ENCODE assay signal across 12 cellular contexts in the genomic region with DNA sequence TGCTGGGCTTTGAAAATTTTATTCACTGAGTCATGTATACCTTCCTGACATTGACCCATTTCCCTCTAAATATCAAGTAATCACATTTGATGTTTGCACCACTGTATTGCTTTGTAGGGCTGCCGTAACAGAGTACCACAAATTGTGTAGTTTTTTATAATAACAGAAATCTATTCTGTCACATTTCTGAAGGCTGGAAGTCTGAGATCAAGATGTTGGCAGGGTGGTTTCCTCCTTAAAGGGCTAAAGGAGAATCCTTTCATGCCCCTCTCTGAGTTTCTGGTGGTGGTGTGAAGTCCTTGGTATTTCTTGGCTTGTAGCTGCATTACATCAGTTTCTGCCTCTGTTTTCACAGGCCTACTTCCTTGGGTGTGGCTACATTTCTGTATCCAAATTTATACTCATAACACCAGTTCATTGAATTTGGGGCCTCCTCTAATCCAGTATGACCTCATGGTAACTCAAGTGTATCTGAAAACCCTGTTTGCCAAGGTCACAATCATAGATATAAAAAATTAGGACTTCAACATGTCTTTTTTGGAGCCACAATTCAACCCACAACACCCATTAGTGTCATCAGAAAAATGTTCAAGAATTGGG. TPM values are rescaled to one million over a fixed set of nuclear protein-coding genes. Genes with fewer than 3 reads are reported as not detected.
DNase-seq lines count a peak whose midpoint lies in the region; ATAC-seq and TF ChIP-seq lines count a peak whose summit lies in the region.
"Had no signal": no experiment of that assay in that cellular context is flagged by ENCODE, and none has a peak within 500 bp of the region (broad histone marks: within the 10 kb centered on the region; RNA-seq: fewer than 3 reads in every experiment).

No MANE protein-coding gene starts in this region.

- H3K27me3 Mint-ChIP-seq in activated T-cell treated with anti-CD3 and anti-CD28 coated beads, Interleukin-2, amount 50 U/mL, for 72 hours (ENCODE audit: low read depth) = no peaks in the 10 kb centered on the region
- H3K27me3 Mint-ChIP-seq in T-helper 17 cell (no peaks in the 10 kb centered on the region), osteocyte (ENCODE audit: unreplicated experiment) (peaks cover 6% of the 10 kb centered on the region)
- H3K27me3 Mint-ChIP-seq: type B pancreatic cell had no signal

- TF ChIP-seq CTCF in osteocyte (IDR thresholded peaks at IDR 0.05) = no peak
- TF ChIP-seq CTCF in RWPE1 (conservative IDR thresholded peaks at IDR 0.05; ENCODE audit: low read depth) = no peak

- DNase-seq in activated T-cell treated with anti-CD3 and anti-CD28 coated beads, Interleukin-2, amount 50 U/mL, for 72 hours = peak in 1 of 2 donors; percentile 40
- DNase-seq in activated T-cell treated with anti-CD3 and anti-CD28 coated beads, Interleukin-2, amount 50 U/mL, for 48 hours = no peak
- DNase-seq in T-helper 17 cell (no peak), osteocyte (ENCODE audit: extremely low spot score, unreplicated experiment) (no peak), RWPE1 (ENCODE audit: low spot score) (no peak)
- DNase-seq: amygdala, DND-41 had no signal

- H3K4me1 Mint-ChIP-seq in activated T-cell treated with anti-CD3 and anti-CD28 coated beads, Interleukin-2, amount 50 U/mL, for 72 hours (ENCODE audit: low read depth) = peaks cover 36% of the 10 kb centered on the region
- peaks cover 10% of the 10 kb centered on the region for H3K4me1 Mint-ChIP-seq in T-helper 17 cell
- H3K4me1 Mint-ChIP-seq in osteocyte (ENCODE audit: unreplicated experiment) = peaks cover 14% of the 10 kb centered on the region

- peaks cover 19 to 31% of the 10 kb centered on the region in 2 donors for H3K36me3 Mint-ChIP-seq in activated T-cell treated with anti-CD3 and anti-CD28 coated beads, Interleukin-2, amount 50 U/mL, for 72 hours (ENCODE audit: insufficient read depth in 2 of 2)
- H3K36me3 Mint-ChIP-seq in T-helper 17 cell (ENCODE audit: low read depth) = peaks cover 6% of the 10 kb centered on the region
- H3K36me3 Mint-ChIP-seq in osteocyte (ENCODE audit: unreplicated experiment) = no peaks in the 10 kb centered on the region
- H3K36me3 Mint-ChIP-seq: type B pancreatic cell had no signal

- peak; percentile 89 to 94 for ATAC-seq in activated T-cell treated with anti-CD3 and anti-CD28 coated beads, Interleukin-2, amount 50 U/mL, for 72 hours (replicated peaks in 1 of 2)
- ATAC-seq in T-helper 17 cell = peak; percentile 44
- ATAC-seq in esophagus mucosa = peak; percentile 95
- ATAC-seq in HG02981 (IDR thresholded peaks at IDR 0.05; ENCODE audit: unreplicated experiment) = no peak
- ATAC-seq in GM18909 (IDR thresholded peaks at IDR 0.05; ENCODE audit: poor library complexity, unreplicated experiment) = no peak
- ATAC-seq: SK-N-SH treated with all-trans-retinoic acid at 6 μM for 48 hours had no signal

- POLR2A ChIA-PET in RWPE1 (lab: Yijun Ruan, JAX; ENCODE audit: low non-redundant PET) = no interaction called here

- peaks cover 7 to 26% of the 10 kb centered on the region in 2 donors for H3K9me3 Mint-ChIP-seq in activated T-cell treated with anti-CD3 and anti-CD28 coated beads, Interleukin-2, amount 50 U/mL, for 72 hours
- peaks cover 5% of the 10 kb centered on the region for H3K9me3 Mint-ChIP-seq in osteocyte (ENCODE audit: unreplicated experiment)

- H3K4me3 Mint-ChIP-seq in activated T-cell treated with anti-CD3 and anti-CD28 coated beads, Interleukin-2, amount 50 U/mL, for 72 hours = peak overlapping the region in 1 of 2 donors; percentile 21
- H3K4me3 Mint-ChIP-seq in T-helper 17 cell = no peak overlapping the region
- H3K4me3 Mint-ChIP-seq in osteocyte (ENCODE audit: unreplicated experiment) = no peak overlapping the region
- H3K4me3 Mint-ChIP-seq: type B pancreatic cell had no signal

- H3K27ac ChIP-seq in RWPE1 = no peak overlapping the region

- CTCF ChIA-PET in RWPE1 (lab: Yijun Ruan, JAX) = no interaction called here

- H3K27ac Mint-ChIP-seq in activated T-cell treated with anti-CD3 and anti-CD28 coated beads, Interleukin-2, amount 50 U/mL, for 72 hours = peak overlapping the region; percentile 87
- peak overlapping the region; percentile 47 for H3K27ac Mint-ChIP-seq in T-helper 17 cell
- peak overlapping the region; percentile 61 for H3K27ac Mint-ChIP-seq in osteocyte (ENCODE audit: unreplicated experiment)
- H3K27ac Mint-ChIP-seq: type B pancreatic cell had no signal

- no peaks in the 10 kb centered on the region for H3K9me3 ChIP-seq in T-helper 17 cell (ENCODE audit: control insufficient read depth, low read length, poor library complexity, severe bottlenecking)

RNA-seq across cellular contexts. Expression of a gene that starts 29.1 kb away (rescaled TPM):
- 100 to 1,000 TPM in 1 of 2 donors, 10 to 100 TPM in 1; 98.1 to 104 TPM for total RNA-seq in activated T-cell treated with anti-CD3 and anti-CD28 coated beads, Interleukin-2, amount 50 U/mL, for 72 hours
- total RNA-seq in T-helper 17 cell (100 to 1,000 TPM; 109 to 134 TPM), esophagus mucosa (13.2 TPM), osteocyte (63.1 and 68.2 TPM in 2 replicates)

RNA-seq across cellular contexts. Expression of a gene that starts 58.7 kb away (rescaled TPM):
- under 1 TPM in 1 of 2 donors, not detected in 1; 0.05 TPM for total RNA-seq in activated T-cell treated with anti-CD3 and anti-CD28 coated beads, Interleukin-2, amount 50 U/mL, for 72 hours
- total RNA-seq in T-helper 17 cell = not detected
- total RNA-seq in esophagus mucosa = 0.08 TPM
- total RNA-seq in osteocyte = not detected in 2 replicates

Comparison
In these comparisons a context has a peak if more than half of its experiments do, and no peak if none do; other contexts are left out.
1. ATAC-seq: peak in activated T-cell treated with anti-CD3 and anti-CD28 coated beads, Interleukin-2, amount 50 U/mL, for 72 hours (2 of 2), T-helper 17 cell (single experiment) and esophagus mucosa (single experiment); none in HG02981 (single experiment) and GM18909 (single experiment).
2. Peak in every context shown above with its lines, with median percentiles within 50 percentile points of each other: H3K27ac Mint-ChIP-seq.